ENCODE assay signal across 12 cellular contexts in the genomic region with DNA sequence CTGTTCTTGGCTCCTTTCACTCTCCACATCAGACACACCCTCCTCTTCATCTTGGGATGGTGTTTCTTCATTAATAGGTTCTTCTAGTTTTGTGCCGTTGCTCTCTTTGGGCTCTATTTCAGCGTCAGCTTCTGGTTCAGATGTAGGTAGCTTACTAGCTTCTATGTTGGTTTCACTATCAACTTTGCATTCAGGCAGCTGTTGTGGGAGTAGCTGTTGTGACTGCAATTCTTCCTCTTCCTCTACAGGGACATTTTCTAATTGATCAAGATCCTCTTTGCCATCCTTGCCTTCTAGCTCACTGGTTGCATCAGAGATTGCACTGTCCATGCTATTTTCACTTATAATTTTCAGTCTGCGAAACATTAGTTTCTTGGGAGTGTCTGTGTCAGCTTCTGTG.
DNase-seq lines count a peak whose midpoint lies in the region; ATAC-seq and TF ChIP-seq lines count a peak whose summit lies in the region.
"Had no signal": no experiment of that assay in that cellular context is flagged by ENCODE, and none has a peak within 500 bp of the region (broad histone marks: within the 10 kb centered on the region; RNA-seq: fewer than 3 reads in every experiment).

No MANE protein-coding gene starts in this region.

- 100% methylated on average over 2 of the region's 3 CpGs for WGBS in mammary epithelial cell (ENCODE audit: low coverage, missing lambda C conversion rate)

- no peak for ATAC-seq in CD8-positive, alpha-beta T cell
- peak; percentile 48 for ATAC-seq in GM18907 (IDR thresholded peaks at IDR 0.05; ENCODE audit: unreplicated experiment)

- peaks cover 27% of the 10 kb centered on the region for H3K36me3 ChIP-seq in CD8-positive, alpha-beta T cell (ENCODE audit: insufficient read depth, low read length)
- H3K36me3 ChIP-seq in mammary epithelial cell (ENCODE audit: insufficient read depth, low read length): peaks cover 13% of the 10 kb centered on the region

- POLR2A ChIA-PET in CD8-positive, alpha-beta T cell (lab: Charles Lee): interaction anchor here (0.6 kb wide), 1 partner anchor 64 kb away, joined by 3 read pairs; no protein-coding TSS in a partner anchor

- no peak overlapping the region for H3K4me3 Mint-ChIP-seq in CD8-positive, alpha-beta T cell

- no peak overlapping the region for H3K27ac ChIP-seq in CD8-positive, alpha-beta T cell (ENCODE audit: low read depth, low read length)
- H3K27ac ChIP-seq in mammary epithelial cell (ENCODE audit: insufficient read depth, low read depth, low read length): no peak overlapping the region
- H3K27ac ChIP-seq: parathyroid adenoma, thoracic aorta had no signal

- H3K9ac ChIP-seq in mammary epithelial cell (ENCODE audit: insufficient read depth, low read length): no peak overlapping the region
- H3K9ac ChIP-seq: parathyroid adenoma had no signal

- TSS peak; percentile 74 for BruUV-seq in mammary epithelial cell (replicated peaks; lab: Mats Ljungman, UMichigan)

- H3K27ac Mint-ChIP-seq in CD8-positive, alpha-beta T cell: peak overlapping the region; percentile 47

- in situ Hi-C loops in mammary epithelial cell (cut with MboI; ENCODE audit: low sequenced_read_pairs in 2 of 2): no loop called here

- dilution Hi-C loops in mammary epithelial cell (cut with HindIII; ENCODE audit: low sequenced_read_pairs): no loop called here

- CTCF ChIA-PET in CD8-positive, alpha-beta T cell (lab: Charles Lee): no interaction called here
- CTCF ChIA-PET in mammary epithelial cell (lab: Charles Lee; ENCODE audit: low non-redundant PET): interaction anchor here (0.6 kb wide), 1 partner anchor 51 kb away, joined by 4 read pairs; no protein-coding TSS in a partner anchor

- no peak for TF ChIP-seq POLR2A in NB4 (IDR thresholded peaks at IDR 0.05; ENCODE audit: extremely low read depth, insufficient read length)

- no peak for TF ChIP-seq CTCF in CD8-positive, alpha-beta T cell (IDR thresholded peaks at IDR 0.05)
- TF ChIP-seq CTCF in NB4 (IDR thresholded peaks at IDR 0.05; ENCODE audit: low read depth, low read length) (no peak), mammary epithelial cell (conservative IDR thresholded peaks at IDR 0.05 in 1 of 2, IDR thresholded peaks at IDR 0.05 in 1 of 2; ENCODE audit: extremely low read depth in 1 of 2, insufficient read depth in 1 of 2, low read depth in 1 of 2, low read length in 2 of 2) (no peak)

- peaks cover 81% of the 10 kb centered on the region for H3K36me3 Mint-ChIP-seq in CD8-positive, alpha-beta T cell

- DNase-seq in CD8-positive, alpha-beta T cell: no peak
- DNase-seq in NB4 (ENCODE audit: low read depth) (peak; percentile 65), mammary epithelial cell (no peak), glomerular visceral epithelial cell (ENCODE audit: extremely low spot score) (no peak), NCI-H1930 (lab: John Stamatoyannopoulos, UW) (no peak), T-helper 9 cell (no peak), NCI-H774 (lab: John Stamatoyannopoulos, UW) (no peak)
- DNase-seq: NCI-H1092 treated with DMSO at 0.1 percent for 48 hours, NCI-H526 treated with DMSO at 0.1 percent for 48 hours had no signal

- no peaks in the 10 kb centered on the region for H4K20me1 ChIP-seq in mammary epithelial cell (ENCODE audit: insufficient read depth, low read length)

- peaks cover 16% of the 10 kb centered on the region for H3K4me1 Mint-ChIP-seq in CD8-positive, alpha-beta T cell (ENCODE audit: low read depth)

- H2AFZ ChIP-seq in mammary epithelial cell (ENCODE audit: low read depth, low read length): no peak overlapping the region
- H2AFZ ChIP-seq: parathyroid adenoma had no signal

- no peaks in the 10 kb centered on the region for H3K9me3 ChIP-seq in CD8-positive, alpha-beta T cell (ENCODE audit: low read length)
- H3K9me3 ChIP-seq in mammary epithelial cell (replicated peaks; ENCODE audit: insufficient read depth, low read length): no peaks in the 10 kb centered on the region
- H3K9me3 ChIP-seq: thoracic aorta had no signal

- H3K4me2 ChIP-seq in mammary epithelial cell (ENCODE audit: insufficient read depth, low read depth, low read length): no peak overlapping the region

- H3K79me2 ChIP-seq in mammary epithelial cell (ENCODE audit: insufficient read depth, low read length): peaks cover 24% of the 10 kb centered on the region

- intact Hi-C loops in CD8-positive, alpha-beta T cell (cut with DNase I, micrococcal nuclease): no loop called here
- intact Hi-C loops in mammary epithelial cell (cut with micrococcal nuclease): loop anchor here (10.0 kb wide), 1 partner anchor 241 kb away; no protein-coding TSS in a partner anchor

- no peaks in the 10 kb centered on the region for H3K27me3 ChIP-seq in CD8-positive, alpha-beta T cell (ENCODE audit: insufficient read depth, low read length)
- no peaks in the 10 kb centered on the region for H3K27me3 ChIP-seq in mammary epithelial cell (ENCODE audit: insufficient read depth, low read length)

- no peaks in the 10 kb centered on the region for H3K4me1 ChIP-seq in CD8-positive, alpha-beta T cell (ENCODE audit: insufficient read depth, low read length)
- H3K4me1 ChIP-seq in mammary epithelial cell (ENCODE audit: insufficient read depth, low read length): no peaks in the 10 kb centered on the region
- H3K4me1 ChIP-seq: parathyroid adenoma had no signal

- H3K27me3 Mint-ChIP-seq in CD8-positive, alpha-beta T cell (ENCODE audit: low read depth): no peaks in the 10 kb centered on the region

- no peak overlapping the region for H3K4me3 ChIP-seq in CD8-positive, alpha-beta T cell (ENCODE audit: low read depth, low read length)
- H3K4me3 ChIP-seq in NB4 (ENCODE audit: low read depth, low read length) (no peak overlapping the region), mammary epithelial cell (replicated peaks in 1 of 3; ENCODE audit: insufficient read depth in 1 of 3, low read depth in 2 of 3, low read length in 3 of 3) (no peak overlapping the region)
- H3K4me3 ChIP-seq: thoracic aorta had no signal

- no peaks in the 10 kb centered on the region for H3K9me3 Mint-ChIP-seq in CD8-positive, alpha-beta T cell
